Comparison of ENCODE assay signal across 19 cellular contexts in the genomic region with DNA sequence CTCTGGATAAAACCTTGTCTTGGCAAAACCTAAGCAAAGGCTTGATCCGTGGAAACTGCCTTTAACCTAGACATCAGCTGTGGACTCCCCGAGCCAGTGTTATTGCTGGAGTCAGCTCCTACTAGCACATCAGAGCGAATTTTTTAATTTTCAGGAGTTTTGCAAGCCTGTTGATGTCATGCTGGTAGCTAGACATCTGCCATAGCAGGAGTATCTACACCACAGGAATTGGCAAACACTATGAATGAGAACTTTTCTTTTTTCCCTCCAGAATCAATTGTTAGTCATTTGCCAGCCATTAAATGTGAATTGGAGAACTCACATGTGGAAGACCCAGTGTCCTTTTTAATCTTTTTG.
"Had no signal": no experiment of that assay in that cellular context is flagged by ENCODE, and none has a peak within 500 bp of the region (broad histone marks: within the 10 kb centered on the region; RNA-seq: fewer than 3 reads in every experiment).

No MANE protein-coding gene starts in this region.

- H3K4me1 ChIP-seq: spleen had no signal

- H3K9me3 ChIP-seq: body of pancreas, left lung, psoas muscle, spleen had no signal

- DNase-seq: activated B cell treated with CpG ODN at 0.5 μM for 24 hours; activated CD4-positive, alpha-beta memory T cell treated with anti-CD3 and anti-CD28 coated beads, Interleukin-2, amount 10 ng/mL, durations not matched to agents 7 days and 5 days; activated CD4-positive, alpha-beta T cell treated with anti-CD3 and anti-CD28 coated beads for 48 hours; activated naive CD4-positive, alpha-beta T cell; activated naive CD8-positive, alpha-beta T cell treated with anti-CD3 and anti-CD28 coated beads for 36 hours; activated T-cell treated with anti-CD3 and anti-CD28 coated beads, Interleukin-2, amount 50 U/mL, for 1 hour; amniotic stem cell; cortex of kidney; erythroblast; foreskin melanocyte; left lung; psoas muscle; spleen; stimulated activated CD4-positive, alpha-beta T cell treated with anti-CD3 and anti-CD28 coated beads, Interleukin-4, amount 100 ng/mL, for 4 hours; T-cell had no signal

- ATAC-seq: activated T-helper 17 cell treated with anti-CD3 and anti-CD28 coated beads, Interleukin-2, amount 50 U/mL, for 72 hours; left lung; psoas muscle; sciatic nerve; stimulated activated memory B cell treated with anti-CD40 and anti-IgM and Interleukin-4, amounts not matched to agents 10 μg/mL and 1 μg/mL and 100 μg/mL, for 72 hours; T-cell had no signal

- H3K27me3 ChIP-seq: body of pancreas, left lung, spleen had no signal

- H3K4me3 ChIP-seq: body of pancreas, left lung, psoas muscle, spleen had no signal

- H3K36me3 ChIP-seq: left lung, spleen had no signal

- H3K27ac ChIP-seq: left lung, psoas muscle, spleen had no signal
